ENCODE assay signal across 24 cellular contexts in genomic region chr3:69869021-69869420, GRCh38.
"Had no signal": no experiment of that assay in that cellular context is flagged by ENCODE, and none has a peak within 500 bp of the region (broad histone marks: within the 10 kb centered on the region; RNA-seq: fewer than 3 reads in every experiment).

No MANE protein-coding gene starts in this region.

- DNase-seq: activated CD4-positive, alpha-beta T cell treated with anti-CD3 and anti-CD28 coated beads for 48 hours; activated CD4-positive, alpha-beta T cell treated with anti-CD3 and anti-CD28 coated beads, Interleukin-2, amount 50 U/mL, for 48 hours; activated CD8-positive, alpha-beta memory T cell treated with anti-CD3 and anti-CD28 coated beads for 24 hours; activated gamma-delta T cell treated with Interleukin-2 at 50 U/mL for 16 hours; activated naive CD4-positive, alpha-beta T cell treated with anti-CD3 and anti-CD28 coated beads, Interleukin-2, amount 50 U/mL, for 16 hours; amniotic stem cell; central memory CD4-positive, alpha-beta T cell; esophagus squamous epithelium; kidney; left colon; midbrain; naive thymus-derived CD4-positive, alpha-beta T cell; nucleus accumbens; pancreas; stimulated activated naive CD4-positive, alpha-beta T cell; T-helper 17 cell; WERI-Rb-1 had no signal

- H3K9me3 ChIP-seq: esophagus squamous epithelium, pancreas, right atrium auricular region, tibial nerve had no signal

- H3K4me3 ChIP-seq: esophagus squamous epithelium, hepatocyte, pancreas, right atrium auricular region, tibial nerve had no signal

- H3K27me3 ChIP-seq: esophagus squamous epithelium, hepatocyte, pancreas, right atrium auricular region, tibial nerve had no signal

- H3K27ac ChIP-seq: esophagus squamous epithelium, hepatocyte, pancreas, right atrium auricular region, tibial nerve, WERI-Rb-1 had no signal

- H3K36me3 ChIP-seq: esophagus squamous epithelium, pancreas, right atrium auricular region, tibial nerve, WERI-Rb-1 had no signal

- FAIRE-seq: astrocyte, endothelial cell of umbilical vein, frontal cortex, kidney, pancreas had no signal

- H3K4me2 ChIP-seq: hepatocyte had no signal

- ATAC-seq: activated CD4-positive, CD25-positive, alpha-beta regulatory T cell treated with anti-CD3 and anti-CD28 coated beads, Interleukin-2, amount 50 U/mL, for 24 hours; left colon; naive thymus-derived CD4-positive, alpha-beta T cell; pancreas; T-helper 17 cell had no signal

- H2AFZ ChIP-seq: hepatocyte had no signal
